Comparison of ENCODE assay signal across 1 cellular context in genomic region chr15:43509923-43510229, GRCh38.
TF ChIP-seq lines count a peak whose summit lies in the region.

No MANE protein-coding gene starts in this region.

TF ChIP-seq in K562, 482 proteins besides CTCF, POLR2A, EP300 and RAD21 (continued from another document):
- TF ChIP-seq MGA (IDR thresholded peaks at IDR 0.05), result no peak
